ENCODE assay signal across 19 cellular contexts in genomic region chr7:128452552-128452951, GRCh38. TPM values are rescaled to one million over a fixed set of nuclear protein-coding genes. Genes with fewer than 3 reads are reported as not detected.
DNase-seq lines count a peak whose midpoint lies in the region; TF ChIP-seq lines count a peak whose summit lies in the region.
"Had no signal": no experiment of that assay in that cellular context is flagged by ENCODE, and none has a peak within 500 bp of the region (broad histone marks: within the 10 kb centered on the region; RNA-seq: fewer than 3 reads in every experiment).

No MANE protein-coding gene starts in this region.

- peak overlapping the region; percentile 84 for H3K27ac Mint-ChIP-seq in activated CD4-positive, alpha-beta T cell treated with anti-CD3 and anti-CD28 coated beads, Interleukin-2, amount 10 ng/mL, durations not matched to agents 24 days and 14 days
- H3K27ac Mint-ChIP-seq in activated naive CD8-positive, alpha-beta T cell, result peak overlapping the region; percentile 30
- H3K27ac Mint-ChIP-seq in neural progenitor cell, result no peak overlapping the region

- no peak overlapping the region for H2AFZ ChIP-seq in neural progenitor cell (replicated peaks)

- H3K4me1 Mint-ChIP-seq in activated CD4-positive, alpha-beta T cell treated with anti-CD3 and anti-CD28 coated beads, Interleukin-2, amount 10 ng/mL, durations not matched to agents 24 days and 14 days, result peaks cover 55% of the 10 kb centered on the region
- H3K4me1 Mint-ChIP-seq in activated naive CD8-positive, alpha-beta T cell (ENCODE audit: low read depth), result peaks cover 34% of the 10 kb centered on the region
- peaks cover 33% of the 10 kb centered on the region for H3K4me1 Mint-ChIP-seq in neural progenitor cell

- H3K4me2 ChIP-seq in neural progenitor cell, result no peak overlapping the region
- H3K4me2 ChIP-seq: A549 had no signal

- H3K27me3 Mint-ChIP-seq in activated CD4-positive, alpha-beta T cell treated with anti-CD3 and anti-CD28 coated beads, Interleukin-2, amount 10 ng/mL, durations not matched to agents 24 days and 14 days, result peaks cover 6% of the 10 kb centered on the region
- H3K27me3 Mint-ChIP-seq in activated naive CD8-positive, alpha-beta T cell, result no peaks in the 10 kb centered on the region
- peaks cover 6% of the 10 kb centered on the region for H3K27me3 Mint-ChIP-seq in neural progenitor cell (ENCODE audit: insufficient read depth, low read depth)

- H3K9me3 Mint-ChIP-seq in activated CD4-positive, alpha-beta T cell treated with anti-CD3 and anti-CD28 coated beads, Interleukin-2, amount 10 ng/mL, durations not matched to agents 24 days and 14 days, result peaks cover 3% of the 10 kb centered on the region
- H3K9me3 Mint-ChIP-seq in activated naive CD8-positive, alpha-beta T cell (ENCODE audit: low read depth), result no peaks in the 10 kb centered on the region
- H3K9me3 Mint-ChIP-seq in neural progenitor cell, result no peaks in the 10 kb centered on the region
- H3K9me3 Mint-ChIP-seq: CD14-positive monocyte had no signal

- CTCF ChIA-PET in HEK293 (lab: Yijun Ruan, JAX), result interaction anchor here (1.2 to 3.8 kb wide), 2 partner anchors 25 to 105 kb away, joined by 3 to 18 read pairs; no protein-coding TSS in a partner anchor

- no peak overlapping the region for H3K9ac ChIP-seq in neural progenitor cell

- no peak for DNase-seq in activated CD4-positive, alpha-beta T cell treated with anti-CD3 and anti-CD28 coated beads, Interleukin-2, amount 10 ng/mL, durations not matched to agents 24 days and 14 days
- no peak for DNase-seq in activated CD4-positive, alpha-beta T cell treated with anti-CD3 and anti-CD28 coated beads, Interleukin-2, amount 50 U/mL, for 4 hours
- DNase-seq in neural progenitor cell (ENCODE audit: low spot score) (no peak), sigmoid colon (no peak), SJCRH30 (no peak), iPS-NIHi11 (ENCODE audit: low spot score) (no peak)
- DNase-seq: Caco-2, DMS53, Karpas-422, NCI-H1105 treated with DMSO at 0.1 percent for 48 hours, NCI-H187 treated with DMSO at 0.1 percent for 48 hours, NCI-H2171 treated with DMSO at 0.1 percent for 48 hours, NCI-H82, Peyer's patch had no signal

- intact Hi-C loops in activated CD4-positive, alpha-beta T cell treated with anti-CD3 and anti-CD28 coated beads, Interleukin-2, amount 10 ng/mL, durations not matched to agents 24 days and 14 days (cut with micrococcal nuclease), result loop anchor here (10.0 kb wide), 1 partner anchor 798 kb away; the partner anchor contains the start of gene SND1
- intact Hi-C loops in sigmoid colon (cut with DNase I), result no loop called here

- peak overlapping the region; percentile 43 for H3K4me3 Mint-ChIP-seq in activated CD4-positive, alpha-beta T cell treated with anti-CD3 and anti-CD28 coated beads, Interleukin-2, amount 10 ng/mL, durations not matched to agents 24 days and 14 days
- H3K4me3 Mint-ChIP-seq in activated naive CD8-positive, alpha-beta T cell, result no peak overlapping the region
- peak overlapping the region; percentile 8 for H3K4me3 Mint-ChIP-seq in neural progenitor cell
- H3K4me3 Mint-ChIP-seq: CD14-positive monocyte had no signal

- no peaks in the 10 kb centered on the region for H3K27me3 ChIP-seq in neural progenitor cell
- H3K27me3 ChIP-seq in sigmoid colon, result no peaks in the 10 kb centered on the region
- H3K27me3 ChIP-seq in SJCRH30, result no peaks in the 10 kb centered on the region
- H3K27me3 ChIP-seq: Peyer's patch had no signal

- peaks cover 20% of the 10 kb centered on the region for H3F3A ChIP-seq in neural progenitor cell (ENCODE audit: low read depth)

- no peak overlapping the region for H3K27ac ChIP-seq in HEK293 (ENCODE audit: extremely low read depth, low read depth, low read length)
- H3K27ac ChIP-seq in neural progenitor cell, result no peak overlapping the region
- H3K27ac ChIP-seq in sigmoid colon, result peak overlapping the region in 1 of 4 donors; percentile 91
- no peak overlapping the region for H3K27ac ChIP-seq in SJCRH30
- H3K27ac ChIP-seq: Peyer's patch had no signal

- TF ChIP-seq CTCF in HEK293 (tag by site-specific recombination; IDR thresholded peaks at IDR 0.05) (no peak), neural progenitor cell (IDR thresholded peaks at IDR 0.05) (no peak), sigmoid colon (IDR thresholded peaks at IDR 0.05) (no peak)

- POLR2A ChIA-PET in HEK293 (lab: Yijun Ruan, JAX), result no interaction called here

- H3K9me3 ChIP-seq in HEK293 (ENCODE audit: control insufficient read depth, insufficient read depth, low read depth, low read length) (no peaks in the 10 kb centered on the region), neural progenitor cell (ENCODE audit: low read depth) (no peaks in the 10 kb centered on the region), sigmoid colon (no peaks in the 10 kb centered on the region), SJCRH30 (replicated peaks) (no peaks in the 10 kb centered on the region)
- H3K9me3 ChIP-seq: A549, Caco-2, HAP-1, Peyer's patch had no signal

- TF ChIP-seq EP300 in sigmoid colon (IDR thresholded peaks at IDR 0.05), result no peak

- H3K36me3 Mint-ChIP-seq in activated CD4-positive, alpha-beta T cell treated with anti-CD3 and anti-CD28 coated beads, Interleukin-2, amount 10 ng/mL, durations not matched to agents 24 days and 14 days (ENCODE audit: low read depth), result peaks cover 18% of the 10 kb centered on the region
- peaks cover 3% of the 10 kb centered on the region for H3K36me3 Mint-ChIP-seq in activated naive CD8-positive, alpha-beta T cell
- peaks cover 5% of the 10 kb centered on the region for H3K36me3 Mint-ChIP-seq in neural progenitor cell
- H3K36me3 Mint-ChIP-seq: CD14-positive monocyte had no signal

- WGBS in sigmoid colon, 2 donors, result 82 to 84% methylated on average over 1 of the region's 1 CpG

- H3K36me3 ChIP-seq in HEK293 (ENCODE audit: control insufficient read depth in 2 of 2, insufficient read depth in 1 of 2, low read length in 2 of 2) (peaks cover 0 to 7% of the 10 kb centered on the region in 2 experiments; a peak in 2 of 3 replicates), neural progenitor cell (no peaks in the 10 kb centered on the region), sigmoid colon (no peaks in the 10 kb centered on the region), SJCRH30 (no peaks in the 10 kb centered on the region; the same call in 1 of the 2 replicates)
- H3K36me3 ChIP-seq: Peyer's patch had no signal

- no peak for TF ChIP-seq POLR2A in sigmoid colon (IDR thresholded peaks at IDR 0.05)

- H3K4me1 ChIP-seq in HEK293 (ENCODE audit: control insufficient read depth, insufficient read depth, low read length) (peaks cover 10% of the 10 kb centered on the region; the same call in 1 of the 2 replicates), neural progenitor cell (peaks cover 7% of the 10 kb centered on the region), sigmoid colon (peaks cover 0 to 37% (median 33%) of the 10 kb centered on the region in 4 donors), SJCRH30 (peaks cover 8% of the 10 kb centered on the region)

- H4K20me1 ChIP-seq in neural progenitor cell (ENCODE audit: low read depth), result peaks cover 7% of the 10 kb centered on the region

- no peak overlapping the region for H3K4me3 ChIP-seq in HEK293 (ENCODE audit: low read depth, low read length)
- H3K4me3 ChIP-seq in neural progenitor cell, result no peak overlapping the region
- no peak overlapping the region for H3K4me3 ChIP-seq in sigmoid colon
- no peak overlapping the region for H3K4me3 ChIP-seq in SJCRH30
- H3K4me3 ChIP-seq: A549, HAP-1, Peyer's patch had no signal

- H3K79me2 ChIP-seq in neural progenitor cell (ENCODE audit: low read depth), result peaks cover 20% of the 10 kb centered on the region

TF ChIP-seq in HEK293, 187 proteins besides CTCF, POLR2A, EP300 and RAD21 (continues in another document):
- no peak for TF ChIP-seq ZEB2 (tag by site-specific recombination; IDR thresholded peaks at IDR 0.05)
- TF ChIP-seq, protein P1, sequence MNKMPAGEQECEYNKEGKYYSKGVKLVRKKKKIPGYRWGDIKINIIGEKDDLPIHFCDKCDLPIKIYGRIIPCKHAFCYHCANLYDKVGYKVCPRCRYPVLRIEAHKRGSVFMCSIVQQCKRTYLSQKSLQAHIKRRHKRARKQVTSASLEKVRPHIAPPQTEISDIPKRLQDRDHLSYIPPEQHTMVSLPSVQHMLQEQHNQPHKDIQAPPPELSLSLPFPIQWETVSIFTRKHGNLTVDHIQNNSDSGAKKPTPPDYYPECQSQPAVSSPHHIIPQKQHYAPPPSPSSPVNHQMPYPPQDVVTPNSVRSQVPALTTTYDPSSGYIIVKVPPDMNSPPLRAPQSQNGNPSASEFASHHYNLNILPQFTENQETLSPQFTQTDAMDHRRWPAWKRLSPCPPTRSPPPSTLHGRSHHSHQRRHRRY (tag by site-specific recombination; IDR thresholded peaks at IDR 0.05), result no peak
- no peak for TF ChIP-seq ZNF558 (tag by site-specific recombination; IDR thresholded peaks at IDR 0.05)
- no peak for TF ChIP-seq ZNF501 (tag by site-specific recombination; IDR thresholded peaks at IDR 0.05)
- no peak for TF ChIP-seq GLIS1 (tag by site-specific recombination; IDR thresholded peaks at IDR 0.05)
- TF ChIP-seq ZNF366 (tag by site-specific recombination; conservative IDR thresholded peaks at IDR 0.05), result peak; percentile 80
- peak; percentile 97 for TF ChIP-seq PRDM1 (tag by site-specific recombination; IDR thresholded peaks at IDR 0.05)

RNA-seq across cellular contexts. Expression of gene HILPDA, which starts 3.1 kb away (rescaled TPM):
- 171 TPM in 2 replicates for total RNA-seq in activated CD4-positive, alpha-beta T cell treated with anti-CD3 and anti-CD28 coated beads, Interleukin-2, amount 10 ng/mL, durations not matched to agents 24 days and 14 days
- total RNA-seq in neural progenitor cell (ENCODE audit: low replicate concordance) (53.9 and 70.1 TPM in 2 replicates), sigmoid colon (10 to 100 TPM; 10.2 to 12.8 (median 11.3) TPM)
- 10 to 100 TPM in 1 of 3 donors, 1 to 10 TPM in 2; 3.6 to 12.7 (median 3.7) TPM for polyA plus RNA-seq in sigmoid colon
- 33.1 and 34.6 TPM in 2 replicates for total RNA-seq in SJCRH30 (2014; rRNA removed; shearing (Covaris generic))

RNA-seq across cellular contexts. Expression of gene METTL2B, which starts 24.0 kb away (rescaled TPM):
- 61.1 and 71.3 TPM in 2 replicates for total RNA-seq in activated CD4-positive, alpha-beta T cell treated with anti-CD3 and anti-CD28 coated beads, Interleukin-2, amount 10 ng/mL, durations not matched to agents 24 days and 14 days
- total RNA-seq in neural progenitor cell (ENCODE audit: low replicate concordance), result 43.1 and 50.1 TPM in 2 replicates
- 10 to 100 TPM; 18.1 to 23.2 (median 20.8) TPM for total RNA-seq in sigmoid colon
- polyA plus RNA-seq in sigmoid colon, result 10 to 100 TPM in 2 of 3 donors, 1 to 10 TPM in 1; 9.6 to 17.2 (median 12.0) TPM
- 45.4 and 46.6 TPM in 2 replicates for total RNA-seq in SJCRH30 (2014; rRNA removed; shearing (Covaris generic))

RNA-seq across cellular contexts. Expression of gene IMPDH1, which starts 42.8 kb away (rescaled TPM):
- 102 and 105 TPM in 2 replicates for total RNA-seq in activated CD4-positive, alpha-beta T cell treated with anti-CD3 and anti-CD28 coated beads, Interleukin-2, amount 10 ng/mL, durations not matched to agents 24 days and 14 days
- total RNA-seq in neural progenitor cell (ENCODE audit: low replicate concordance), result 17.0 and 30.8 TPM in 2 replicates
- 10 to 100 TPM; 23.5 to 36.3 (median 28.7) TPM for total RNA-seq in sigmoid colon
- 10 to 100 TPM; 16.6 to 39.7 (median 16.8) TPM for polyA plus RNA-seq in sigmoid colon
- total RNA-seq in SJCRH30 (2014; rRNA removed; shearing (Covaris generic)), result 43.2 and 47.9 TPM in 2 replicates
